ENCODE assay signal across 8 cellular contexts in genomic region chr15:75450307-75451201, GRCh38. TPM values are rescaled to one million over a fixed set of nuclear protein-coding genes. Genes with fewer than 3 reads are reported as not detected.
A peak's percentile ranks its signal among the peaks of the same experiment; 100 is the strongest.
DNase-seq lines count a peak whose midpoint lies in the region; ATAC-seq, FAIRE-seq and TF ChIP-seq lines count a peak whose summit lies in the region.

No MANE protein-coding gene starts in this region.

- peaks cover 7% of the 10 kb centered on the region for H3K4me1 ChIP-seq in smooth muscle cell (ENCODE audit: low read depth)

- peak overlapping the region; percentile 94 for H3K9ac ChIP-seq in smooth muscle cell (ENCODE audit: low read depth)

- no peaks in the 10 kb centered on the region for H3K27me3 ChIP-seq in bronchial epithelial cell (ENCODE audit: control insufficient read depth, insufficient read depth, low read length)
- H3K27me3 ChIP-seq in smooth muscle cell (ENCODE audit: low read depth): no peaks in the 10 kb centered on the region

- H3K9me3 Mint-ChIP-seq in WTC11: no peaks in the 10 kb centered on the region

- peaks cover 3% of the 10 kb centered on the region; the same call in 1 of the 2 replicates for H3K36me3 Mint-ChIP-seq in WTC11

- peaks cover 44% of the 10 kb centered on the region for H3K79me2 ChIP-seq in smooth muscle cell (ENCODE audit: low read depth)

- H3K4me2 ChIP-seq in smooth muscle cell: peak overlapping the region; percentile 87

- peaks cover 63% of the 10 kb centered on the region for H4K20me1 ChIP-seq in smooth muscle cell (ENCODE audit: low read depth)

- FAIRE-seq in GM18507 (lab: Jason Lieb, UNC) (peak; percentile 97), bronchial epithelial cell (lab: Jason Lieb, UNC) (no peak)

- H3K4me1 Mint-ChIP-seq in WTC11: peaks cover 18% of the 10 kb centered on the region

- peak overlapping the region; percentile 97 for H3K27ac Mint-ChIP-seq in WTC11

- WGBS in smooth muscle cell (ENCODE audit: low lambda C conversion rate): 2% methylated on average over 34 of the region's 62 CpGs

- peak; percentile 58 for DNase-seq in GM18507 (ENCODE audit: extremely low spot score, insufficient read length, low read depth)
- DNase-seq in NCI-H226: peak; percentile 97
- peak; percentile 99 for DNase-seq in WTC11 (ENCODE audit: low spot score)
- peak; percentile 89 for DNase-seq in bronchial epithelial cell (ENCODE audit: low read depth)
- DNase-seq in inferior parietal cortex (ENCODE audit: extremely low spot score): peak; percentile 75
- peak; percentile 95 for DNase-seq in smooth muscle cell (lab: John Stamatoyannopoulos, UW; ENCODE audit: unreplicated experiment)

- TF ChIP-seq CTCF in WTC11 (IDR thresholded peaks at IDR 0.05) (no peak), bronchial epithelial cell (IDR thresholded peaks at IDR 0.05; ENCODE audit: insufficient read depth, low read length, severe bottlenecking) (no peak), smooth muscle cell (IDR thresholded peaks at IDR 0.05; ENCODE audit: borderline replicate concordance, insufficient read depth, poor library complexity, severe bottlenecking) (no peak)

- H3K36me3 ChIP-seq in bronchial epithelial cell (ENCODE audit: control insufficient read depth, insufficient read depth, low read length): peaks cover 4% of the 10 kb centered on the region
- H3K36me3 ChIP-seq in smooth muscle cell (ENCODE audit: low read depth): no peaks in the 10 kb centered on the region

- H3K9me3 ChIP-seq in smooth muscle cell (replicated peaks; ENCODE audit: low read depth): no peaks in the 10 kb centered on the region

- peak overlapping the region; percentile 97 for H3K27ac ChIP-seq in smooth muscle cell (ENCODE audit: low read depth)

- POLR2A ChIA-PET in WTC11 (lab: Charles Lee): interaction anchor here (0.6 to 6.0 kb wide), 7 partner anchors 14 to 393 kb away, joined by 3 to 76 read pairs (median 9); partner anchors contain the start of genes IMP3, MAN2C1, SNUPN and UBE2Q2

- H3F3A ChIP-seq in smooth muscle cell (ENCODE audit: low read depth): peaks cover 26% of the 10 kb centered on the region

- ATAC-seq in HG03135 (IDR thresholded peaks at IDR 0.05; ENCODE audit: unreplicated experiment): peak; percentile 27
- ATAC-seq in WTC11: peak; percentile 12
- ATAC-seq in HG03025 (IDR thresholded peaks at IDR 0.05; ENCODE audit: low FRiP score, unreplicated experiment): no peak

- H3K27me3 Mint-ChIP-seq in WTC11 (ENCODE audit: low read depth): no peaks in the 10 kb centered on the region

- CTCF ChIA-PET in WTC11 (lab: Charles Lee): interaction anchor here (0.5 to 5.4 kb wide), 10 partner anchors 62 to 623 kb away, joined by 3 to 38 read pairs (median 4); partner anchors contain the start of genes IMP3, MAN2C1 and SNX33

- H3K4me3 ChIP-seq in bronchial epithelial cell (ENCODE audit: low read depth, low read length): peak overlapping the region; percentile 93
- H3K4me3 ChIP-seq in smooth muscle cell: peak overlapping the region; percentile 72

- no peak overlapping the region for H2AFZ ChIP-seq in smooth muscle cell (ENCODE audit: low read depth)

- H3K4me3 Mint-ChIP-seq in WTC11: peak overlapping the region; percentile 95

TF ChIP-seq in WTC11, 78 proteins besides CTCF, POLR2A, EP300 and RAD21 (continues in another document):
- TF ChIP-seq E2F1 (CRISPR knock-in tag; IDR thresholded peaks at IDR 0.05) (peak; percentile 47; the same call in 1 of the 2 replicates), MYBL2 (CRISPR knock-in tag; IDR thresholded peaks at IDR 0.05) (0 out of 2 replicates have a peak, but pooled peaks have one; percentile 23), ZNF317 (CRISPR knock-in tag; IDR thresholded peaks at IDR 0.05; ENCODE audit: borderline replicate concordance, low read depth) (no peak), FOXJ3 (CRISPR knock-in tag; IDR thresholded peaks at IDR 0.05; ENCODE audit: borderline replicate concordance) (no peak), JUN (CRISPR knock-in tag; IDR thresholded peaks at IDR 0.05) (no peak), ZNF416 (CRISPR knock-in tag; IDR thresholded peaks at IDR 0.05) (no peak), ARID4B (CRISPR knock-in tag; IDR thresholded peaks at IDR 0.05; ENCODE audit: borderline replicate concordance) (peak; percentile 58; the same call in 1 of the 2 replicates), SP1 (CRISPR knock-in tag; conservative IDR thresholded peaks at IDR 0.05) (peak; percentile 69), EMX1 (CRISPR knock-in tag; IDR thresholded peaks at IDR 0.05) (no peak), SMAD3 (CRISPR knock-in tag; IDR thresholded peaks at IDR 0.05; ENCODE audit: borderline replicate concordance) (no peak), KAT7 (CRISPR knock-in tag; IDR thresholded peaks at IDR 0.05; ENCODE audit: borderline replicate concordance) (no peak), USF1 (CRISPR knock-in tag; IDR thresholded peaks at IDR 0.05) (no peak), ZBTB43 (CRISPR knock-in tag; IDR thresholded peaks at IDR 0.05) (peak; percentile 61; the same call in 1 of the 2 replicates)

RNA-seq across cellular contexts. Expression of gene SIN3A, which starts 0.9 kb away (rescaled TPM):
- 107 to 113 TPM (median 110 TPM) in 3 replicates for total RNA-seq in WTC11 (2021)
- 11.6 and 24.6 TPM in 2 replicates for total RNA-seq in bronchial epithelial cell
- 25.5 and 40.7 TPM in 2 replicates for total RNA-seq in smooth muscle cell
- polyA plus RNA-seq in smooth muscle cell: 12.0 and 12.2 TPM in 2 replicates
